8 cellular contexts compared by ENCODE assay signal in the genomic region with DNA sequence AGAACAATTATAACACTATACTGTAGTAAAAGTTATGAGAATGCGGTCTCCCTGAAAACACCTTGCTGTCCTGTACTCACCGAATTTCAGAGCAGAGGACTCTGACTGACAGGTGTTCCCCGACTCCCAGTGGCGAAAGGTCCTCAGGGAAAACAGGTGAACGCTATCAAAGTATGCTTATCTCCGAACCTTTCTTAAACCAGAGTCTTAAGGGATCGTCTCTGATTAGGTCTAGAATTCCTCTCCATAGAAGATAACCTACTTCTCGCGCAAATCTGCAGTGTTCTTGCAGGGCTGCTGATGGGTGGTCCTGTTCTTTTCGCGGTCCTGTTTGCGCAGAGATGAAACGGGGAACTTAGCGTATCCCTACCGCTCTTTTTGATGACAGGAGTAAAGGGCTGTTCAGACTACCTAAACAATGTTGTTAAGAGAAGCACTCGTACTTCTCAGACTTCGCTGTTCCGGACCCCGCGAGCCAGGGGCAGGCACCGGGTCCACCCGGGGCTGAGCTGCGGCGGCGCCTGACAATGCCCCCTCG. TPM values are rescaled to one million over a fixed set of nuclear protein-coding genes. Genes with fewer than 3 reads are reported as not detected.
A peak's percentile ranks its signal among the peaks of the same experiment; 100 is the strongest.
DNase-seq lines count a peak whose midpoint lies in the region; ATAC-seq, FAIRE-seq and TF ChIP-seq lines count a peak whose summit lies in the region.

No MANE protein-coding gene starts in this region.

- H3K27ac ChIP-seq in body of pancreas (peak overlapping the region; percentile 94 to 99 (median 97)), layer of hippocampus (ENCODE audit: low read depth, low read length) (peak overlapping the region; percentile 93)

- WGBS in body of pancreas, 2 donors: 0 to 1% methylated on average over 15 to 26 of the region's 26 CpGs

- H3K4me3 Mint-ChIP-seq in stimulated activated naive CD8-positive, alpha-beta T cell treated with anti-CD3 and anti-CD28 coated beads, Interleukin-15, amount 100 ng/mL, for 72 hours: peak overlapping the region; percentile 82 to 86

- peak overlapping the region; percentile 62 for H3K4me3 ChIP-seq in GM12864 (ENCODE audit: low read depth, low read length)
- peak overlapping the region; percentile 25 to 67 for H3K4me3 ChIP-seq in body of pancreas

- no peaks in the 10 kb centered on the region for H3K9me3 Mint-ChIP-seq in stimulated activated naive CD8-positive, alpha-beta T cell treated with anti-CD3 and anti-CD28 coated beads, Interleukin-15, amount 100 ng/mL, for 72 hours

- ATAC-seq in HG02763 (IDR thresholded peaks at IDR 0.05; ENCODE audit: unreplicated experiment): peak; percentile 19
- no peak for ATAC-seq in body of pancreas
- peak; percentile 18 for ATAC-seq in stimulated activated naive CD8-positive, alpha-beta T cell treated with anti-CD3 and anti-CD28 coated beads, Interleukin-15, amount 100 ng/mL, for 72 hours

- H3K9me3 ChIP-seq in body of pancreas: no peaks in the 10 kb centered on the region

- H3K27me3 Mint-ChIP-seq in stimulated activated naive CD8-positive, alpha-beta T cell treated with anti-CD3 and anti-CD28 coated beads, Interleukin-15, amount 100 ng/mL, for 72 hours: no peaks in the 10 kb centered on the region

- FAIRE-seq in RCC 7860 (lab: Jason Lieb, UNC): no peak

- peak overlapping the region; percentile 91 to 98 for H3K27ac Mint-ChIP-seq in stimulated activated naive CD8-positive, alpha-beta T cell treated with anti-CD3 and anti-CD28 coated beads, Interleukin-15, amount 100 ng/mL, for 72 hours

- TF ChIP-seq POLR2A in body of pancreas (IDR thresholded peaks at IDR 0.05): no peak

- no peaks in the 10 kb centered on the region for H3K36me3 ChIP-seq in body of pancreas (replicated peaks in 1 of 2; ENCODE audit: insufficient read depth in 1 of 2, low read depth in 2 of 2)

- H3K4me1 ChIP-seq in body of pancreas: peaks cover 42% of the 10 kb centered on the region

- no peak for TF ChIP-seq CTCF in GM12864 (IDR thresholded peaks at IDR 0.05; ENCODE audit: low read depth, low read length, missing control alignments)
- TF ChIP-seq CTCF in body of pancreas (IDR thresholded peaks at IDR 0.05): peak in 1 of 7 experiments; percentile 7

- H3K4me1 Mint-ChIP-seq in stimulated activated naive CD8-positive, alpha-beta T cell treated with anti-CD3 and anti-CD28 coated beads, Interleukin-15, amount 100 ng/mL, for 72 hours: peaks cover 59% of the 10 kb centered on the region

- intact Hi-C loops in body of pancreas (cut with DNase I): no loop called here

- DNase-seq in 8988T (peak; percentile 26), GM12864 (ENCODE audit: low read depth) (no peak), NCI-H345 treated with DMSO at 0.1 percent for 48 hours (lab: John Stamatoyannopoulos, UW; ENCODE audit: unreplicated experiment) (peak; percentile 45), body of pancreas (peak in 1 of 4 donors; percentile 25), RCC 7860 (ENCODE audit: low spot score) (no peak)
- peak; percentile 43 to 54 for DNase-seq in stimulated activated naive CD8-positive, alpha-beta T cell treated with anti-CD3 and anti-CD28 coated beads, Interleukin-15, amount 100 ng/mL, for 72 hours

- H3K27me3 ChIP-seq in body of pancreas (no peaks in the 10 kb centered on the region), layer of hippocampus (ENCODE audit: control insufficient read depth, insufficient read depth, low read length) (no peaks in the 10 kb centered on the region)

RNA-seq across cellular contexts. Expression of a gene that starts 1.0 kb away (rescaled TPM):
- total RNA-seq in body of pancreas: 10 to 100 TPM; 37.6 to 43.8 TPM

Comparison
In these comparisons a context has a peak if more than half of its experiments do, and no peak if none do; other contexts are left out.
1. DNase-seq: peak in 8988T (single experiment), NCI-H345 treated with DMSO at 0.1 percent for 48 hours (single experiment) and stimulated activated naive CD8-positive, alpha-beta T cell treated with anti-CD3 and anti-CD28 coated beads, Interleukin-15, amount 100 ng/mL, for 72 hours (2 of 2); none in GM12864 (single experiment) and RCC 7860 (single experiment).